ENCODE assay signal across 1 cellular context in genomic region chr7:91847881-91848599, GRCh38.
TF ChIP-seq lines count a peak whose summit lies in the region.

No MANE protein-coding gene starts in this region.

TF ChIP-seq in IMR-90, 13 proteins besides CTCF, POLR2A, EP300 and RAD21 (continued from another document):
- TF ChIP-seq ELK1 (IDR thresholded peaks at IDR 0.05; ENCODE audit: borderline replicate concordance, low read depth, low read length): no peak
